25 cellular contexts compared by ENCODE assay signal in the genomic region with DNA sequence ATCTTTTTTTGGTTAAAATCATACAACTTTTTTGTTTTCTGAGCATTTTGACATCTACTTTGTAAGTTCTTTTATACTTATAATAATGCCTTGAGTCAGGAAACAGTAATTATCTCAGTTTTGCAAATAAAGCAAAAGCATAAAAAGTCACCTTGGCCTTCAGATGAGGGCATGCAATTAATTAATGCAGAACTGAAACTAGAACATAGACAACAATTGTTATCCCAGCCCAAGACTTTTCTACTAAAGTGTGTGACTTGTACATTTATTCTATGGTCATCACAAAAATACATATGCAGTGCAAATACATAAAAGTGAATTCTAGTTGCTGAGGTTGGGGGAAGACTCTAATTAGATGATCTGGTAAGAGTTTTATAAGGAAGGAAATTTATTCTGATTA.
DNase-seq lines count a peak whose midpoint lies in the region; ATAC-seq, FAIRE-seq and TF ChIP-seq lines count a peak whose summit lies in the region.
"Had no signal": no experiment of that assay in that cellular context is flagged by ENCODE, and none has a peak within 500 bp of the region (broad histone marks: within the 10 kb centered on the region; RNA-seq: fewer than 3 reads in every experiment).

No MANE protein-coding gene starts in this region.

- no peak for TF ChIP-seq POLR2A in GM12878 (IDR thresholded peaks at IDR 0.05; ENCODE audit: low read depth, low read length)

- TF ChIP-seq CTCF in GM12878 (IDR thresholded peaks at IDR 0.05 in 2 of 3, conservative IDR thresholded peaks at IDR 0.05 in 1 of 3; ENCODE audit: control insufficient read depth in 2 of 3, extremely low read depth in 1 of 3, insufficient read depth in 1 of 3, low read depth in 3 of 3, low read length in 3 of 3) (no peak), neural progenitor cell (IDR thresholded peaks at IDR 0.05) (no peak), Calu3 (IDR thresholded peaks at IDR 0.05; ENCODE audit: unreplicated experiment) (no peak)

- no peak for FAIRE-seq in GM12878 (lab: Jason Lieb, UNC)
- FAIRE-seq: A549, GM12892 had no signal

- peak; percentile 68 for DNase-seq in NOMO-1 treated with DMSO at 0.1 percent for 48 hours (lab: John Stamatoyannopoulos, UW; ENCODE audit: unreplicated experiment)
- DNase-seq in NOMO-1 treated with dmso at 0.1 percent for 144 hours (lab: John Stamatoyannopoulos, UW; ENCODE audit: unreplicated experiment), result no peak
- no peak for DNase-seq in GM12878 (ENCODE audit: low read depth, low spot score)
- DNase-seq in neural progenitor cell (ENCODE audit: low spot score), result no peak
- DNase-seq in germinal center (ENCODE audit: low spot score), result no peak
- no peak for DNase-seq in Calu3
- DNase-seq: AML-193; Caco-2; CD4-positive, alpha-beta T cell; CD8-positive, alpha-beta T cell; DMS 273 treated with DMSO at 0.1 percent for 48 hours; DMS153; DMS53; DMS79; DND-41; EL; GDM1 had no signal

- peaks cover 16% of the 10 kb centered on the region for H3F3A ChIP-seq in neural progenitor cell (ENCODE audit: low read depth)

- no peak for TF ChIP-seq EP300 in GM12878 (IDR thresholded peaks at IDR 0.05; ENCODE audit: borderline replicate concordance in 1 of 2, control insufficient read depth in 1 of 2, low read depth in 2 of 2, low read length in 2 of 2)

- POLR2A ChIA-PET in GM12878 (lab: Charles Lee), result no interaction called here

- no peaks in the 10 kb centered on the region for H3K79me2 ChIP-seq in GM12878 (ENCODE audit: control insufficient read depth, insufficient read depth, low read length)
- H3K79me2 ChIP-seq in neural progenitor cell (ENCODE audit: low read depth), result no peaks in the 10 kb centered on the region

- peaks cover 24% of the 10 kb centered on the region for H3K4me1 Mint-ChIP-seq in neural progenitor cell
- no peaks in the 10 kb centered on the region for H3K4me1 Mint-ChIP-seq in Calu3 (ENCODE audit: low read depth, unreplicated experiment)
- H3K4me1 Mint-ChIP-seq: B cell had no signal

- peak overlapping the region; percentile 63 for H3K27ac ChIP-seq in HUES48 (ENCODE audit: low read depth, low read length)
- H3K27ac ChIP-seq in GM12878 (ENCODE audit: control insufficient read depth, insufficient read depth), result no peak overlapping the region
- peak overlapping the region; percentile 62 for H3K27ac ChIP-seq in neural progenitor cell
- H3K27ac ChIP-seq: 22Rv1; A549; BLaER1 treated with 17β-estradiol and CSF1 and Interleukin-3, amounts not matched to agents 10 nM and 100 nM; C4-2B had no signal

- H3K4me1 ChIP-seq in HUES48 (ENCODE audit: control insufficient read depth, insufficient read depth, low read length) (peaks cover 18% of the 10 kb centered on the region; the same call in 1 of the 2 replicates), GM12878 (ENCODE audit: control insufficient read depth, insufficient read depth, low read length) (no peaks in the 10 kb centered on the region), neural progenitor cell (peaks cover 33% of the 10 kb centered on the region)
- H3K4me1 ChIP-seq: A549, Caco-2 had no signal

- no peak overlapping the region for H3K27ac Mint-ChIP-seq in neural progenitor cell
- H3K27ac Mint-ChIP-seq in Calu3 (ENCODE audit: unreplicated experiment), result no peak overlapping the region
- H3K27ac Mint-ChIP-seq: B cell; CD4-positive, alpha-beta T cell; CD8-positive, alpha-beta T cell had no signal

- BruUV-seq in GM12878 (replicated peaks; lab: Mats Ljungman, UMichigan), result no TSS peak
- BruUV-seq in Calu3 (replicated peaks; lab: Mats Ljungman, UMichigan), result no TSS peak

- H4K20me1 ChIP-seq in GM12878 (ENCODE audit: control insufficient read depth, insufficient read depth) (no peaks in the 10 kb centered on the region), neural progenitor cell (ENCODE audit: low read depth) (no peaks in the 10 kb centered on the region)
- H4K20me1 ChIP-seq: BLaER1 treated with 17β-estradiol and CSF1 and Interleukin-3, amounts not matched to agents 10 nM and 100 nM had no signal

- intact Hi-C loops in GM12878 (cut with micrococcal nuclease; ENCODE audit: unreplicated experiment) (no loop called here), Calu3 (cut with micrococcal nuclease; ENCODE audit: unreplicated experiment) (no loop called here)

- H3K27me3 Mint-ChIP-seq in neural progenitor cell (ENCODE audit: insufficient read depth, low read depth), result no peaks in the 10 kb centered on the region
- H3K27me3 Mint-ChIP-seq in Calu3 (ENCODE audit: unreplicated experiment), result no peaks in the 10 kb centered on the region
- H3K27me3 Mint-ChIP-seq: CD4-positive, alpha-beta T cell had no signal

- no peak overlapping the region for H3K4me3 Mint-ChIP-seq in neural progenitor cell
- no peak overlapping the region for H3K4me3 Mint-ChIP-seq in Calu3 (ENCODE audit: low read depth, unreplicated experiment)
- H3K4me3 Mint-ChIP-seq: B cell; CD4-positive, alpha-beta T cell; CD8-positive, alpha-beta T cell had no signal

- H3K9me3 Mint-ChIP-seq in neural progenitor cell (no peaks in the 10 kb centered on the region), Calu3 (ENCODE audit: low read depth, unreplicated experiment) (no peaks in the 10 kb centered on the region)
- H3K9me3 Mint-ChIP-seq: CD4-positive, alpha-beta T cell; CD8-positive, alpha-beta T cell had no signal

- RAD21 ChIA-PET in GM12878 (lab: Charles Lee; ENCODE audit: unreplicated experiment), result interaction anchor here (1.1 kb wide), 1 partner anchor 180 kb away, joined by 3 read pairs; the partner anchor contains the start of gene ST8SIA4

- H3K4me3 ChIP-seq in HUES48 (ENCODE audit: low read depth, low read length), result no peak overlapping the region
- H3K4me3 ChIP-seq in GM12878, result no peak overlapping the region
- no peak overlapping the region for H3K4me3 ChIP-seq in neural progenitor cell
- H3K4me3 ChIP-seq: A549; BLaER1 treated with 17β-estradiol and CSF1 and Interleukin-3, amounts not matched to agents 10 nM and 100 nM had no signal

- H3K27me3 ChIP-seq in HUES48 (ENCODE audit: control insufficient read depth, insufficient read depth, low read length) (no peaks in the 10 kb centered on the region), GM12878 (replicated peaks in 1 of 2; ENCODE audit: control insufficient read depth in 2 of 2, insufficient read depth in 2 of 2, low read length in 1 of 2) (no peaks in the 10 kb centered on the region), neural progenitor cell (no peaks in the 10 kb centered on the region)
- H3K27me3 ChIP-seq: BLaER1 treated with 17β-estradiol and CSF1 and Interleukin-3, amounts not matched to agents 10 nM and 100 nM had no signal

- H3K9me3 ChIP-seq in HUES48 (ENCODE audit: control insufficient read depth, insufficient read depth, low read length) (no peaks in the 10 kb centered on the region), GM12878 (replicated peaks; ENCODE audit: control insufficient read depth, insufficient read depth, low read length) (no peaks in the 10 kb centered on the region), neural progenitor cell (ENCODE audit: low read depth) (no peaks in the 10 kb centered on the region)
- H3K9me3 ChIP-seq: A549; BLaER1 treated with 17β-estradiol and CSF1 and Interleukin-3, amounts not matched to agents 10 nM and 100 nM; Caco-2 had no signal

- no peaks in the 10 kb centered on the region for H3K36me3 Mint-ChIP-seq in neural progenitor cell
- H3K36me3 Mint-ChIP-seq in Calu3 (ENCODE audit: insufficient read depth, unreplicated experiment), result no peaks in the 10 kb centered on the region
- H3K36me3 Mint-ChIP-seq: CD8-positive, alpha-beta T cell had no signal

- ATAC-seq in GM12878, result peak; percentile 56; the same call in 2 of the 3 replicates
- no peak for ATAC-seq in esophagus mucosa
- ATAC-seq: A549; CD8-positive, alpha-beta T cell had no signal

- H3K36me3 ChIP-seq in HUES48 (ENCODE audit: control insufficient read depth, insufficient read depth, low read length) (no peaks in the 10 kb centered on the region), GM12878 (ENCODE audit: control insufficient read depth in 2 of 2, insufficient read depth in 2 of 2, low read length in 1 of 2) (no peaks in the 10 kb centered on the region), neural progenitor cell (no peaks in the 10 kb centered on the region)
- H3K36me3 ChIP-seq: BLaER1 treated with 17β-estradiol and CSF1 and Interleukin-3, amounts not matched to agents 10 nM and 100 nM had no signal

- in situ Hi-C loops in GM12878 (cut with MboI), result no loop called here

- H3K4me2 ChIP-seq in GM12878 (ENCODE audit: control insufficient read depth, insufficient read depth), result no peak overlapping the region
- peak overlapping the region; percentile 64 for H3K4me2 ChIP-seq in neural progenitor cell
- H3K4me2 ChIP-seq: A549 had no signal

- CTCF ChIA-PET in GM12878 (lab: Yijun Ruan, JAX) (no interaction called here), Calu3 (lab: Charles Lee) (interaction anchor here (0.6 kb wide), 2 partner anchors 50 to 117 kb away, joined by 3 read pairs; no protein-coding TSS in a partner anchor)

- SMC1A ChIA-PET in GM12878 (lab: Charles Lee; ENCODE audit: uncharacterized antibody, unreplicated experiment), result no interaction called here

- H2AFZ ChIP-seq in GM12878 (ENCODE audit: control insufficient read depth, low read depth, low read length) (no peak overlapping the region), neural progenitor cell (replicated peaks) (no peak overlapping the region)

- no peak for TF ChIP-seq RAD21 in GM12878 (IDR thresholded peaks at IDR 0.05; ENCODE audit: insufficient read depth, low read depth, low read length)

- no peak overlapping the region for H3K9ac ChIP-seq in HUES48 (ENCODE audit: low read depth, low read length)
- H3K9ac ChIP-seq in GM12878 (ENCODE audit: control insufficient read depth, insufficient read depth, low read length), result no peak overlapping the region
- H3K9ac ChIP-seq in neural progenitor cell, result no peak overlapping the region
- H3K9ac ChIP-seq: BLaER1 treated with 17β-estradiol and CSF1 and Interleukin-3, amounts not matched to agents 10 nM and 100 nM had no signal
